ENCODE assay signal across 9 cellular contexts in genomic region chr3:194691481-194692281, GRCh38. TPM values are rescaled to one million over a fixed set of nuclear protein-coding genes. Genes with fewer than 3 reads are reported as not detected.
DNase-seq lines count a peak whose midpoint lies in the region; ATAC-seq and TF ChIP-seq lines count a peak whose summit lies in the region.
"Had no signal": no experiment of that assay in that cellular context is flagged by ENCODE, and none has a peak within 500 bp of the region (broad histone marks: within the 10 kb centered on the region; RNA-seq: fewer than 3 reads in every experiment).

No MANE protein-coding gene starts in this region.

- TF ChIP-seq EP300 in esophagus muscularis mucosa (IDR thresholded peaks at IDR 0.05): no peak

- no peaks in the 10 kb centered on the region for H3K27me3 ChIP-seq in esophagus muscularis mucosa
- H3K27me3 ChIP-seq: ascending aorta had no signal

- peak overlapping the region; percentile 17 for H3K27ac Mint-ChIP-seq in osteocyte (ENCODE audit: unreplicated experiment)

- TF ChIP-seq POLR2A in esophagus muscularis mucosa (IDR thresholded peaks at IDR 0.05; ENCODE audit: low read depth): no peak

- 63% methylated on average over 14 of the region's 15 CpGs for WGBS in esophagus muscularis mucosa

- peaks cover 8% of the 10 kb centered on the region for H3K36me3 Mint-ChIP-seq in osteocyte (ENCODE audit: unreplicated experiment)

- no peaks in the 10 kb centered on the region for H3K9me3 Mint-ChIP-seq in osteocyte (ENCODE audit: unreplicated experiment)

- ATAC-seq in GM18870 (IDR thresholded peaks at IDR 0.05; ENCODE audit: unreplicated experiment) (peak; percentile 62), HG02938 (IDR thresholded peaks at IDR 0.05; ENCODE audit: unreplicated experiment) (peak; percentile 69)

- H3K36me3 ChIP-seq in esophagus muscularis mucosa: no peaks in the 10 kb centered on the region
- H3K36me3 ChIP-seq: ascending aorta had no signal

- intact Hi-C loops in esophagus muscularis mucosa (cut with DNase I): no loop called here

- no peaks in the 10 kb centered on the region for H3K9me3 ChIP-seq in esophagus muscularis mucosa
- H3K9me3 ChIP-seq: ascending aorta had no signal

- no peaks in the 10 kb centered on the region for H3K27me3 Mint-ChIP-seq in osteocyte (ENCODE audit: unreplicated experiment)

- H3K4me3 Mint-ChIP-seq in osteocyte (ENCODE audit: unreplicated experiment): no peak overlapping the region

- DNase-seq in NCI-H524 treated with DMSO at 0.1 percent for 48 hours (lab: John Stamatoyannopoulos, UW) (peak; percentile 9), osteocyte (ENCODE audit: extremely low spot score, unreplicated experiment) (no peak), esophagus muscularis mucosa (ENCODE audit: extremely low spot score) (no peak), NCI-H1048 (lab: John Stamatoyannopoulos, UW) (no peak)
- no peak for DNase-seq in activated CD8-positive, alpha-beta memory T cell treated with anti-CD3 and anti-CD28 coated beads, Interleukin-2, amount 50 U/mL, for 4 hours
- no peak for DNase-seq in stimulated activated CD4-positive, alpha-beta T cell treated with anti-CD3 and anti-CD28 coated beads, Interleukin-4, amount 100 ng/mL, for 24 hours

- peaks cover 42% of the 10 kb centered on the region for H3K4me1 Mint-ChIP-seq in osteocyte (ENCODE audit: unreplicated experiment)

- H3K27ac ChIP-seq in esophagus muscularis mucosa (replicated peaks in 1 of 4): peak overlapping the region in 1 of 4 donors; percentile 42
- H3K27ac ChIP-seq: ascending aorta had no signal

- TF ChIP-seq CTCF in osteocyte (IDR thresholded peaks at IDR 0.05) (no peak), esophagus muscularis mucosa (IDR thresholded peaks at IDR 0.05) (no peak)

- no peak overlapping the region for H3K4me3 ChIP-seq in esophagus muscularis mucosa
- H3K4me3 ChIP-seq: ascending aorta had no signal

- H3K4me1 ChIP-seq in esophagus muscularis mucosa: peaks cover 29 to 50% (median 41%) of the 10 kb centered on the region in 4 donors

RNA-seq across cellular contexts. Expression of gene FAM43A, which starts 6.0 kb away (rescaled TPM):
- 38.2 and 38.6 TPM in 2 replicates for total RNA-seq in osteocyte
- total RNA-seq in esophagus muscularis mucosa: 10 to 100 TPM; 24.5 to 42.8 (median 32.5) TPM

RNA-seq across cellular contexts. Expression of gene LSG1, which starts 19.7 kb away (rescaled TPM):
- 29.7 and 33.3 TPM in 2 replicates for total RNA-seq in osteocyte
- 10 to 100 TPM; 19.9 to 35.0 (median 32.6) TPM for total RNA-seq in esophagus muscularis mucosa

RNA-seq across cellular contexts. Expression of gene TMEM44, which starts 58.5 kb away (rescaled TPM):
- total RNA-seq in osteocyte: 27.9 and 34.2 TPM in 2 replicates
- total RNA-seq in esophagus muscularis mucosa: 10 to 100 TPM in 1 of 4 donors, 1 to 10 TPM in 3; 3.3 to 10.8 (median 9.3) TPM
